Comparison of ENCODE assay signal across 8 cellular contexts in the genomic region with DNA sequence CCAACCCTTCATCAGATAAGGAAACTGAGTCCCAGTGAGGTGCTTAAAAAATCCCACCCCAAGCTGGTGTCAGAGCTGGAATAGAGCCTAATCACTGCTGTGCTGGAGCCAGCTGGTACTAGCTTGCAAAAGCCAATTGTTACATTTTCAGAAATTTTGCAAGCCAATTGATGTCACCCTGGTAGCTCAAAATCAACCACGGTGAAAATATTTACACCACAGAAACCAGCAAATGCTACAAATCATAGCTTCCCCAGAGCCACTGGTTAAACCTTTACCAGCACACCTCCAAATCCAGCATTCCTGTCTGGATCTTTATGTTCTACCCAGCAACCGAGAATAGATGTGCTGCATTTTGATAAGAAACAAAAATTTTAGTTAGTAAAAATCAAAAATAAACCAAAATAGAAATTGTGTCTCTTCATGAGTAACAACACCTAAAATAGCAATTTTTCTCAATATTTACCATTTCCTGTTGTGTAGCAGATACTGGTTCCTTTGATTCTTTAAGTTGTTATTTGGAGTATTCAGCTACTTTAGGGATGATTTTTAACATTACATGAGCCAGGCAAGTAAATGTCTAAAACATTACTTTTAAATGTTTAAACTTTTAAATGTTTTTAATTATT. TPM values are rescaled to one million over a fixed set of nuclear protein-coding genes. Genes with fewer than 3 reads are reported as not detected.
DNase-seq lines count a peak whose midpoint lies in the region; ATAC-seq and TF ChIP-seq lines count a peak whose summit lies in the region.

No MANE protein-coding gene starts in this region.

- H3K27ac ChIP-seq in adrenal gland (peak overlapping the region in 4 of 5 donors; percentile 10 to 67 (median 28)), left lung (peak overlapping the region; percentile 20 to 77)

- WGBS in adrenal gland, 4 donors, result 50 to 61% (median 59%) methylated on average over 2 of the region's 2 CpGs

- no peaks in the 10 kb centered on the region for H3K36me3 ChIP-seq in adrenal gland (replicated peaks in 1 of 2)
- H3K36me3 ChIP-seq in left lung, result no peaks in the 10 kb centered on the region
- H3K36me3 ChIP-seq in H7 (replicated peaks; ENCODE audit: control insufficient read depth, insufficient read depth, low read length), result no peaks in the 10 kb centered on the region

- H3K27me3 ChIP-seq in adrenal gland (no peaks in the 10 kb centered on the region), left lung (no peaks in the 10 kb centered on the region), H7 (ENCODE audit: control insufficient read depth, insufficient read depth, low read length) (no peaks in the 10 kb centered on the region)

- TF ChIP-seq POLR2A in adrenal gland (IDR thresholded peaks at IDR 0.05), result no peak

- H3K9me3 ChIP-seq in adrenal gland (replicated peaks in 1 of 3), result no peaks in the 10 kb centered on the region
- H3K9me3 ChIP-seq in left lung, result no peaks in the 10 kb centered on the region

- DNase-seq in AG08395 (ENCODE audit: low spot score), result peak; percentile 15
- no peak for DNase-seq in adrenal gland
- DNase-seq in left lung, result no peak
- DNase-seq in H7, result no peak
- no peak for DNase-seq in NCI-H128 (lab: John Stamatoyannopoulos, UW; ENCODE audit: unreplicated experiment)
- no peak for DNase-seq in retina

- H3K4me1 ChIP-seq in adrenal gland (replicated peaks in 1 of 2) (peaks cover 6 to 13% of the 10 kb centered on the region in 2 donors), left lung (peaks cover 13 to 18% of the 10 kb centered on the region in 2 donors)

- intact Hi-C loops in adrenal gland (cut with DNase I), result no loop called here
- intact Hi-C loops in left lung (cut with DNase I), result no loop called here

- ATAC-seq in GM19324 (IDR thresholded peaks at IDR 0.05; ENCODE audit: low FRiP score, unreplicated experiment) (peak; percentile 60), HG03139 (IDR thresholded peaks at IDR 0.05; ENCODE audit: unreplicated experiment) (peak; percentile 57), left lung (no peak)

- H3K4me3 ChIP-seq in adrenal gland (peak overlapping the region in 1 of 4 donors; percentile 30), left lung (no peak overlapping the region), H7 (ENCODE audit: insufficient read depth, low read depth, low read length) (no peak overlapping the region)

- no peak for TF ChIP-seq CTCF in adrenal gland (IDR thresholded peaks at IDR 0.05)
- TF ChIP-seq CTCF in left lung (IDR thresholded peaks at IDR 0.05), result no peak

RNA-seq across cellular contexts. Expression of a gene that starts 7.2 kb away (rescaled TPM):
- total RNA-seq in adrenal gland, result 1 to 10 TPM; 1.3 to 4.3 (median 2.6) TPM
- 1 to 10 TPM; 1.0 to 4.6 (median 1.1) TPM for polyA plus RNA-seq in adrenal gland
- total RNA-seq in left lung, result 1 to 10 TPM; 5.1 to 5.2 TPM
- 2.3 and 4.7 TPM in 2 replicates for total RNA-seq in H7 (2014; rRNA removed; shearing (Covaris generic))
